Comparison of ENCODE assay signal across 8 cellular contexts in genomic region chr5:142011572-142012185, GRCh38. TPM values are rescaled to one million over a fixed set of nuclear protein-coding genes. Genes with fewer than 3 reads are reported as not detected.
DNase-seq lines count a peak whose midpoint lies in the region; ATAC-seq and TF ChIP-seq lines count a peak whose summit lies in the region.

No MANE protein-coding gene starts in this region.

- CTCF ChIA-PET in activated CD8-positive, alpha-beta T cell treated with anti-CD3 and anti-CD28 coated beads, Interleukin-2, amount 10 ng/mL, durations not matched to agents 7 days and 5 days (lab: Charles Lee) = interaction anchor here (0.7 to 12.0 kb wide), 22 partner anchors 8 to 309 kb away, joined by 3 to 257 read pairs (median 6); partner anchors contain the start of genes NDFIP1 and RNF14

- no CpG with 5 or more reads among the region's 9 CpGs for WGBS in H9 (ENCODE audit: extremely low coverage, insufficient read length, low lambda C conversion rate)

- H3K4me2 ChIP-seq in H9 (ENCODE audit: insufficient read depth, insufficient read length, low read length) = peak overlapping the region; percentile 82

- POLR2A ChIA-PET in activated CD8-positive, alpha-beta T cell treated with anti-CD3 and anti-CD28 coated beads, Interleukin-2, amount 10 ng/mL, durations not matched to agents 7 days and 5 days (lab: Charles Lee) = interaction anchor here (0.6 to 6.1 kb wide), 6 partner anchors 7 to 117 kb away, joined by 3 to 86 read pairs (median 4); partner anchors contain the start of genes NDFIP1 and RNF14

- H4K91ac ChIP-seq in H9 (ENCODE audit: insufficient read length, low read depth, low read length) = no peak overlapping the region

- H4K5ac ChIP-seq in H9 (ENCODE audit: insufficient read length, low read depth, low read length) = no peak overlapping the region

- peaks cover 8 to 11% of the 10 kb centered on the region in 2 experiments for H3K4me1 Mint-ChIP-seq in H9
- peaks cover 86% of the 10 kb centered on the region for H3K4me1 Mint-ChIP-seq in activated CD8-positive, alpha-beta T cell treated with anti-CD3 and anti-CD28 coated beads, Interleukin-2, amount 10 ng/mL, durations not matched to agents 7 days and 5 days (ENCODE audit: low read depth)

- no peak for ATAC-seq in activated CD8-positive, alpha-beta T cell treated with anti-CD3 and anti-CD28 coated beads, Interleukin-2, amount 10 ng/mL, durations not matched to agents 7 days and 5 days
- no peak for ATAC-seq in HG02981 (IDR thresholded peaks at IDR 0.05; ENCODE audit: unreplicated experiment)

- H3K9ac ChIP-seq in H9 (ENCODE audit: extremely low read depth, insufficient read length, low read length) = no peak overlapping the region

- H2AK5ac ChIP-seq in H9 (ENCODE audit: insufficient read length, low read length) = no peak overlapping the region

- peak overlapping the region; percentile 82 to 84 for H3K4me3 Mint-ChIP-seq in H9
- peak overlapping the region; percentile 81 for H3K4me3 Mint-ChIP-seq in activated CD8-positive, alpha-beta T cell treated with anti-CD3 and anti-CD28 coated beads, Interleukin-2, amount 10 ng/mL, durations not matched to agents 7 days and 5 days

- H4K20me1 ChIP-seq in H9 (ENCODE audit: control insufficient read depth, insufficient read depth, insufficient read length) = no peaks in the 10 kb centered on the region

- H3K4ac ChIP-seq in H9 (ENCODE audit: low read depth, low read length) = no peak overlapping the region

- H3K36me3 Mint-ChIP-seq in H9 (ENCODE audit: insufficient read depth in 1 of 3, low read depth in 3 of 3) = peaks cover 4 to 38% (median 35%) of the 10 kb centered on the region in 3 experiments; a peak in 5 of 7 replicates
- H3K36me3 Mint-ChIP-seq in activated CD8-positive, alpha-beta T cell treated with anti-CD3 and anti-CD28 coated beads, Interleukin-2, amount 10 ng/mL, durations not matched to agents 7 days and 5 days (ENCODE audit: low read depth) = peaks cover 39% of the 10 kb centered on the region

- no peaks in the 10 kb centered on the region; the same call in 1 of the 2 replicates for H3K4me1 ChIP-seq in H9 (ENCODE audit: insufficient read depth, low read length)

- TF ChIP-seq CTCF in H9 (conservative IDR thresholded peaks at IDR 0.05) (no peak), fibroblast of villous mesenchyme (IDR thresholded peaks at IDR 0.05; ENCODE audit: insufficient read depth, low read depth, low read length) (no peak)

- H2BK120ac ChIP-seq in H9 (ENCODE audit: low read depth, low read length, poor library complexity, severe bottlenecking) = no peak overlapping the region

- H2BK5ac ChIP-seq in H9 (ENCODE audit: insufficient read length, low read length) = no peak overlapping the region

- H2BK20ac ChIP-seq in H9 (ENCODE audit: low read depth, low read length, poor library complexity, severe bottlenecking) = no peak overlapping the region

- no peak overlapping the region for H4K8ac ChIP-seq in H9 (replicated peaks; ENCODE audit: insufficient read length, low read depth, low read length)

- H3K79me1 ChIP-seq in H9 (ENCODE audit: insufficient read depth, low read depth, low read length, poor library complexity, severe bottlenecking) = no peaks in the 10 kb centered on the region

- H3K27ac Mint-ChIP-seq in H9 = no peak overlapping the region
- H3K27ac Mint-ChIP-seq in activated CD8-positive, alpha-beta T cell treated with anti-CD3 and anti-CD28 coated beads, Interleukin-2, amount 10 ng/mL, durations not matched to agents 7 days and 5 days = peak overlapping the region; percentile 81

- H3K18ac ChIP-seq in H9 (ENCODE audit: insufficient read length, low read depth, low read length) = no peak overlapping the region

- H3K4me3 ChIP-seq in fibroblast of villous mesenchyme (ENCODE audit: low read depth, low read length) = peak overlapping the region; percentile 87
- H3K4me3 ChIP-seq in skeletal muscle cell (ENCODE audit: low read depth, low read length) = peak overlapping the region; percentile 70

- H3K23me2 ChIP-seq in H9 (ENCODE audit: insufficient read length, low read depth, low read length, poor library complexity, severe bottlenecking) = peaks cover 8% of the 10 kb centered on the region

- H3K23ac ChIP-seq in H9 (ENCODE audit: insufficient read length, low read depth, low read length) = no peak overlapping the region

- no peaks in the 10 kb centered on the region for H3K27me3 Mint-ChIP-seq in H9 (ENCODE audit: low read depth)
- no peaks in the 10 kb centered on the region for H3K27me3 Mint-ChIP-seq in activated CD8-positive, alpha-beta T cell treated with anti-CD3 and anti-CD28 coated beads, Interleukin-2, amount 10 ng/mL, durations not matched to agents 7 days and 5 days (ENCODE audit: low read depth)

- DNase-seq in H9 (no peak), fibroblast of villous mesenchyme (ENCODE audit: low read depth) (no peak), skeletal muscle cell (ENCODE audit: low read depth) (no peak), NCI-H2107 (lab: John Stamatoyannopoulos, UW) (no peak), middle frontal gyrus (ENCODE audit: extremely low spot score, low spot score) (no peak), Ammon's horn (ENCODE audit: low spot score) (no peak)
- no peak for DNase-seq in activated CD8-positive, alpha-beta T cell treated with anti-CD3 and anti-CD28 coated beads, Interleukin-2, amount 10 ng/mL, durations not matched to agents 7 days and 5 days

- H3K9me3 Mint-ChIP-seq in H9 = no peaks in the 10 kb centered on the region
- H3K9me3 Mint-ChIP-seq in activated CD8-positive, alpha-beta T cell treated with anti-CD3 and anti-CD28 coated beads, Interleukin-2, amount 10 ng/mL, durations not matched to agents 7 days and 5 days (ENCODE audit: insufficient read depth) = no peaks in the 10 kb centered on the region

- no peak overlapping the region for H3K14ac ChIP-seq in H9 (ENCODE audit: insufficient read depth, low read length)

- no peak overlapping the region for H3T11ph ChIP-seq in H9 (ENCODE audit: low read length)

- no peaks in the 10 kb centered on the region for H3K27me3 ChIP-seq in H9 (ENCODE audit: insufficient read depth, low read length)

- no peak overlapping the region for H3K27ac ChIP-seq in H9 (ENCODE audit: insufficient read length, low read depth, low read length)

- no peak overlapping the region for H2BK15ac ChIP-seq in H9 (ENCODE audit: low read depth, low read length)

- H3K79me2 ChIP-seq in H9 (ENCODE audit: insufficient read depth, low read length) = no peaks in the 10 kb centered on the region

- H2AFZ ChIP-seq in H9 (ENCODE audit: low read length) = no peak overlapping the region

- H3K56ac ChIP-seq in H9 (ENCODE audit: insufficient read length, low read depth, low read length) = no peak overlapping the region

- H3K9me3 ChIP-seq in H9 (ENCODE audit: control insufficient read depth, low read depth, low read length) = no peaks in the 10 kb centered on the region

- H2BK12ac ChIP-seq in H9 (ENCODE audit: insufficient read length, low read depth, low read length) = no peak overlapping the region

RNA-seq across cellular contexts. Expression of gene GNPDA1, which starts 1.1 kb away (rescaled TPM):
- 66.8 and 68.4 TPM in 2 replicates for total RNA-seq in H9 (2021)
- 10 to 100 TPM; 34.9 to 41.0 TPM for total RNA-seq in activated CD8-positive, alpha-beta T cell treated with anti-CD3 and anti-CD28 coated beads, Interleukin-2, amount 10 ng/mL, durations not matched to agents 7 days and 5 days
- total RNA-seq in fibroblast of villous mesenchyme = 54.8 and 59.6 TPM in 2 replicates

RNA-seq across cellular contexts. Expression of gene RNF14, which starts 42.8 kb away (rescaled TPM):
- 19.5 and 20.1 TPM in 2 replicates for total RNA-seq in H9 (2021)
- total RNA-seq in activated CD8-positive, alpha-beta T cell treated with anti-CD3 and anti-CD28 coated beads, Interleukin-2, amount 10 ng/mL, durations not matched to agents 7 days and 5 days = 10 to 100 TPM; 22.2 to 26.0 TPM
- total RNA-seq in fibroblast of villous mesenchyme = 56.7 and 76.9 TPM in 2 replicates

RNA-seq across cellular contexts. Expression of gene PCDH12, which starts 53.7 kb away (rescaled TPM):
- not detected in 2 replicates for total RNA-seq in H9 (2021)
- total RNA-seq in activated CD8-positive, alpha-beta T cell treated with anti-CD3 and anti-CD28 coated beads, Interleukin-2, amount 10 ng/mL, durations not matched to agents 7 days and 5 days = under 1 TPM; 0.26 to 0.29 TPM
- total RNA-seq in fibroblast of villous mesenchyme = under 0.01 TPM in 1 of 2 replicates, not detected in the other
